9 cellular contexts compared by ENCODE assay signal in the genomic region with DNA sequence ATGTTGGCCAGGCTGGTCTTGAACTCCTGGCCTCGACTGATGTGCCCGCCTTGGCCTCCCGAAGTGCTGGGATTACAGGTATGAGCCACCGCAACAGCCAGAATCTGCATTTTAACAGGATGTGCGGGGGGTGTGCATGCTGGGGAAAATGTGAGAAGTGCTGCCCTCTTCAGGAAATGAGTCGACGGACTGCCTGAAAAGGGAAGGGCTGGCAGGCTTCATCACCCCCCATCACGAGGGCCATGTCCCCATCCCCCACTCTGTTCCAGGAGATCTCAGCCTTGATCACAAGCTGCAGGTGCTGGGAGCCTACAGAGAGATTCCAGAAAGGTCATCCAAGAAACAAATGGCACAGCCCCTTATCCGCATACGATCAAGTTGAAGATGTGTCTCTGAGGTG.
DNase-seq lines count a peak whose midpoint lies in the region; ATAC-seq and TF ChIP-seq lines count a peak whose summit lies in the region.
"Had no signal": no experiment of that assay in that cellular context is flagged by ENCODE, and none has a peak within 500 bp of the region (broad histone marks: within the 10 kb centered on the region; RNA-seq: fewer than 3 reads in every experiment).

No MANE protein-coding gene starts in this region.

- POLR2A ChIA-PET in activated CD8-positive, alpha-beta T cell treated with anti-CD3 and anti-CD28 coated beads for 36 hours (lab: Charles Lee) = no interaction called here

- intact Hi-C loops in activated CD8-positive, alpha-beta T cell treated with anti-CD3 and anti-CD28 coated beads for 36 hours (cut with micrococcal nuclease) = no loop called here
- intact Hi-C loops in posterior vena cava (cut with DNase I) = no loop called here

- peaks cover 10% of the 10 kb centered on the region for H3K27me3 Mint-ChIP-seq in activated CD8-positive, alpha-beta T cell treated with anti-CD3 and anti-CD28 coated beads for 36 hours
- H3K27me3 Mint-ChIP-seq in progenitor cell of endocrine pancreas = peaks cover 50% of the 10 kb centered on the region

- no peak for TF ChIP-seq CTCF in activated CD8-positive, alpha-beta T cell treated with anti-CD3 and anti-CD28 coated beads for 36 hours (IDR thresholded peaks at IDR 0.05)
- peak; percentile 27 for TF ChIP-seq CTCF in progenitor cell of endocrine pancreas (IDR thresholded peaks at IDR 0.05; ENCODE audit: unreplicated experiment)

- ATAC-seq in activated CD8-positive, alpha-beta T cell treated with anti-CD3 and anti-CD28 coated beads for 36 hours = peak; percentile 87
- no peak for ATAC-seq in HG02852 (IDR thresholded peaks at IDR 0.05; ENCODE audit: unreplicated experiment)
- no peak for ATAC-seq in GM18517 (IDR thresholded peaks at IDR 0.05; ENCODE audit: unreplicated experiment)

- peak; percentile 26 to 59 for DNase-seq in NCI-H2081 (lab: John Stamatoyannopoulos, UW)
- no peak for DNase-seq in NCI-H2081 treated with DMSO at 0.1 percent for 48 hours (lab: John Stamatoyannopoulos, UW)
- DNase-seq in NAMALWA (ENCODE audit: low spot score) = peak; percentile 42
- DNase-seq in activated CD8-positive, alpha-beta T cell treated with anti-CD3 and anti-CD28 coated beads for 36 hours = peak; percentile 65
- no peak for DNase-seq in progenitor cell of endocrine pancreas (ENCODE audit: low spot score, unreplicated experiment)
- DNase-seq in posterior vena cava (ENCODE audit: low spot score) = no peak
- DNase-seq: IMR-90 had no signal

- CTCF ChIA-PET in activated CD8-positive, alpha-beta T cell treated with anti-CD3 and anti-CD28 coated beads for 36 hours (lab: Charles Lee) = interaction anchor here (1.0 to 1.6 kb wide), 2 partner anchors 9 to 150 kb away, joined by 3 read pairs; no protein-coding TSS in a partner anchor

- H3K4me1 Mint-ChIP-seq in activated CD8-positive, alpha-beta T cell treated with anti-CD3 and anti-CD28 coated beads for 36 hours (ENCODE audit: low read depth) = peaks cover 12% of the 10 kb centered on the region
- peaks cover 3% of the 10 kb centered on the region for H3K4me1 Mint-ChIP-seq in progenitor cell of endocrine pancreas (ENCODE audit: low read depth)

- H3K27ac Mint-ChIP-seq in activated CD8-positive, alpha-beta T cell treated with anti-CD3 and anti-CD28 coated beads for 36 hours = no peak overlapping the region
- H3K27ac Mint-ChIP-seq in progenitor cell of endocrine pancreas = no peak overlapping the region

- no peaks in the 10 kb centered on the region for H3K9me3 Mint-ChIP-seq in activated CD8-positive, alpha-beta T cell treated with anti-CD3 and anti-CD28 coated beads for 36 hours
- H3K9me3 Mint-ChIP-seq in progenitor cell of endocrine pancreas (ENCODE audit: low read depth) = no peaks in the 10 kb centered on the region

- no peak overlapping the region for H3K4me3 Mint-ChIP-seq in activated CD8-positive, alpha-beta T cell treated with anti-CD3 and anti-CD28 coated beads for 36 hours
- no peak overlapping the region for H3K4me3 Mint-ChIP-seq in progenitor cell of endocrine pancreas (ENCODE audit: low read depth)

- no peaks in the 10 kb centered on the region for H3K36me3 Mint-ChIP-seq in activated CD8-positive, alpha-beta T cell treated with anti-CD3 and anti-CD28 coated beads for 36 hours (ENCODE audit: low read depth)
- H3K36me3 Mint-ChIP-seq in progenitor cell of endocrine pancreas (ENCODE audit: insufficient read depth) = no peaks in the 10 kb centered on the region

Comparison
In these comparisons a context has a peak if more than half of its experiments do, and no peak if none do; other contexts are left out.
1. DNase-seq: peak in NCI-H2081 (2 of 2), NAMALWA (single experiment) and activated CD8-positive, alpha-beta T cell treated with anti-CD3 and anti-CD28 coated beads for 36 hours (single experiment); none in NCI-H2081 treated with DMSO at 0.1 percent for 48 hours (single experiment), progenitor cell of endocrine pancreas (single experiment) and posterior vena cava (single experiment).